10 cellular contexts compared by ENCODE assay signal in the genomic region with DNA sequence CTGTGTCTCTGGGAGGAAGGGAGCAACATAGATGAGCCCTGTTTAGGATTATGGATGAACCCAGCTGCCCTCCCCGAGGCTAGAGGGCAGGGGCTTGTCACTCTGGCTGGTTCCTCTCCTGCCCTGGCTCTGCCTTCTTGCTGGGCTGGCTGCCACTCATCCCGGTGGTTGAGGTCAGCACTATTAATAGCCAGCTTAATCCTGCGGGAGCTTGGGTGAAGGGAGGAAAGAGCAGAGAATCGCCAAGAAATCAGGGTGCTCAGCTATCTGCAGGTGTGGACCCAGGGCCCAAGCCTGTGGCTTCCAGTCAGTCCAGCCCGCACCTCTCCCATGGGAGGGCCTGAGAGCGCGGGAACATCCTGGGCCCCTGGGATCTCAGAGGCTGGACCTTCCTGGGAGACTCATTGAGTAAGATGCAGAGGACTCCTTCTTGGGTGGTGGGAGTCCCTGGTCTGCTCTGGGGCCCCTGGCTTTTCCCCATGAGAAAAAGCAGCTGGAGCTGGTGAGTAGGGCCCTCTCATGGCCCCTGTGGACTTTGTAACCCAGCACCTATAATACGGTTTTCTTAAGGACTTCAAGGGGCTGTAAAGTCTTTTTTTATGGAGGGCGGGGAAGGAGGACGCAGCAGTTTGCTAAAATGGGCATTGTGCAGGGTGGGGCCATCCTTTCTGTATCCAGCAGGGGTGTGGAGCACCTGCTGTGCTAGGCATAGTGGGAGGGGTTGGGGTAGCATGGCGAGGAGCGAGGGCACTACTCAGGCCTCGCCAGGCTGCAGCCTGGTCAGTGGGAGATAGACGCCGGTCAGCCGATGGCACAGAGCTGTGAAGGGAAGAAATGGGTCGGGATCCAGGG. TPM values are rescaled to one million over a fixed set of nuclear protein-coding genes. Genes with fewer than 3 reads are reported as not detected.
DNase-seq lines count a peak whose midpoint lies in the region; ATAC-seq and TF ChIP-seq lines count a peak whose summit lies in the region.
"Had no signal": no experiment of that assay in that cellular context is flagged by ENCODE, and none has a peak within 500 bp of the region (broad histone marks: within the 10 kb centered on the region; RNA-seq: fewer than 3 reads in every experiment).

No MANE protein-coding gene starts in this region.

- H3K4me2 ChIP-seq in H9 (ENCODE audit: insufficient read depth, insufficient read length, low read length): no peak overlapping the region

- H3K4me3 Mint-ChIP-seq in H9: no peak overlapping the region
- no peak overlapping the region for H3K4me3 Mint-ChIP-seq in HFFc6

- no peak overlapping the region for H2BK5ac ChIP-seq in H9 (ENCODE audit: insufficient read length, low read length)

- H4K5ac ChIP-seq in H9 (ENCODE audit: insufficient read length, low read depth, low read length): no peak overlapping the region

- H4K91ac ChIP-seq in H9 (ENCODE audit: insufficient read length, low read depth, low read length): no peak overlapping the region

- no peaks in the 10 kb centered on the region for H3K27me3 ChIP-seq in H9 (ENCODE audit: insufficient read depth, low read length)
- no peaks in the 10 kb centered on the region for H3K27me3 ChIP-seq in adrenal gland
- H3K27me3 ChIP-seq in heart right ventricle: no peaks in the 10 kb centered on the region
- no peaks in the 10 kb centered on the region for H3K27me3 ChIP-seq in sigmoid colon
- H3K27me3 ChIP-seq in ovary: no peaks in the 10 kb centered on the region

- H3K4me1 Mint-ChIP-seq in H9 (peaks cover 7 to 13% of the 10 kb centered on the region in 2 experiments), HFFc6 (ENCODE audit: low read depth) (peaks cover 29% of the 10 kb centered on the region)

- no peak overlapping the region for H3K18ac ChIP-seq in H9 (ENCODE audit: insufficient read length, low read depth, low read length)

- H3K23ac ChIP-seq in H9 (ENCODE audit: insufficient read length, low read depth, low read length): no peak overlapping the region

- H3K9me3 Mint-ChIP-seq in H9: no peaks in the 10 kb centered on the region
- no peaks in the 10 kb centered on the region for H3K9me3 Mint-ChIP-seq in HFFc6

- H2AFZ ChIP-seq in H9 (ENCODE audit: low read length): no peak overlapping the region

- no peak for TF ChIP-seq CTCF in H9 (conservative IDR thresholded peaks at IDR 0.05)
- TF ChIP-seq CTCF in adrenal gland (IDR thresholded peaks at IDR 0.05): no peak
- no peak for TF ChIP-seq CTCF in heart right ventricle (IDR thresholded peaks at IDR 0.05)
- TF ChIP-seq CTCF in sigmoid colon (IDR thresholded peaks at IDR 0.05): no peak
- no peak for TF ChIP-seq CTCF in HFFc6 (IDR thresholded peaks at IDR 0.05)
- no peak for TF ChIP-seq CTCF in ovary (IDR thresholded peaks at IDR 0.05)

- H3K9ac ChIP-seq in H9 (ENCODE audit: extremely low read depth, insufficient read length, low read length): no peak overlapping the region

- no peak overlapping the region for H4K8ac ChIP-seq in H9 (replicated peaks; ENCODE audit: insufficient read length, low read depth, low read length)

- no peak overlapping the region for H3T11ph ChIP-seq in H9 (ENCODE audit: low read length)

- H3K27me3 Mint-ChIP-seq in H9 (ENCODE audit: low read depth): no peaks in the 10 kb centered on the region
- H3K27me3 Mint-ChIP-seq in HFFc6 (ENCODE audit: insufficient read depth): no peaks in the 10 kb centered on the region; the same call in 1 of the 2 replicates

- H3K36me3 Mint-ChIP-seq in H9 (ENCODE audit: insufficient read depth in 1 of 3, low read depth in 3 of 3) (no peaks in the 10 kb centered on the region; a peak in 2 of 7 replicates), HFFc6 (ENCODE audit: low read depth) (no peaks in the 10 kb centered on the region)

- H2BK120ac ChIP-seq in H9 (ENCODE audit: low read depth, low read length, poor library complexity, severe bottlenecking): no peak overlapping the region

- H2AK5ac ChIP-seq in H9 (ENCODE audit: insufficient read length, low read length): no peak overlapping the region

- H3K4ac ChIP-seq in H9 (ENCODE audit: low read depth, low read length): no peak overlapping the region

- H3K27ac ChIP-seq in H9 (ENCODE audit: insufficient read length, low read depth, low read length) (no peak overlapping the region), adrenal gland (peak overlapping the region in 2 of 5 donors; percentile 43 to 49), heart right ventricle (peak overlapping the region; percentile 56 to 94 (median 86)), sigmoid colon (peak overlapping the region; percentile 4 to 65 (median 61)), ovary (no peak overlapping the region)

- H3K14ac ChIP-seq in H9 (ENCODE audit: insufficient read depth, low read length): no peak overlapping the region; the same call in 1 of the 2 replicates

- WGBS in H9 (ENCODE audit: extremely low coverage, insufficient read length, low lambda C conversion rate): no CpG with 5 or more reads among the region's 17 CpGs
- WGBS in adrenal gland, 4 donors: 72 to 77% (median 74%) methylated on average over 14 to 17 of the region's 17 CpGs
- WGBS in heart right ventricle, 2 donors: 36 to 57% methylated on average over 17 of the region's 17 CpGs
- 14 to 65% methylated on average over 17 of the region's 17 CpGs for WGBS in sigmoid colon, 2 donors
- 73 to 77% (median 75%) methylated on average over 17 of the region's 17 CpGs for WGBS in ovary, 3 donors

- H2BK15ac ChIP-seq in H9 (ENCODE audit: low read depth, low read length): no peak overlapping the region

- no peaks in the 10 kb centered on the region for H4K20me1 ChIP-seq in H9 (ENCODE audit: control insufficient read depth, insufficient read depth, insufficient read length)

- no peak for TF ChIP-seq POLR2A in adrenal gland (IDR thresholded peaks at IDR 0.05)
- TF ChIP-seq POLR2A in sigmoid colon (IDR thresholded peaks at IDR 0.05): peak in 1 of 2 donors; percentile 41
- no peak for TF ChIP-seq POLR2A in ovary (IDR thresholded peaks at IDR 0.05)

- intact Hi-C loops in adrenal gland (cut with DNase I): no loop called here
- intact Hi-C loops in heart right ventricle (cut with DNase I): no loop called here
- intact Hi-C loops in sigmoid colon (cut with DNase I): no loop called here
- intact Hi-C loops in ovary (cut with DNase I): no loop called here

- no peak overlapping the region for H2BK12ac ChIP-seq in H9 (ENCODE audit: insufficient read length, low read depth, low read length)

- no peak overlapping the region for H3K56ac ChIP-seq in H9 (ENCODE audit: insufficient read length, low read depth, low read length)

- H3K4me1 ChIP-seq in H9 (ENCODE audit: insufficient read depth, low read length) (no peaks in the 10 kb centered on the region), adrenal gland (replicated peaks in 1 of 2) (peaks cover 14 to 30% of the 10 kb centered on the region in 2 donors), heart right ventricle (peaks cover 0 to 44% (median 26%) of the 10 kb centered on the region in 9 donors), sigmoid colon (peaks cover 0 to 34% (median 33%) of the 10 kb centered on the region in 4 donors), ovary (ENCODE audit: insufficient read depth) (peaks cover 3% of the 10 kb centered on the region)

- H3K79me1 ChIP-seq in H9 (ENCODE audit: insufficient read depth, low read depth, low read length, poor library complexity, severe bottlenecking): no peaks in the 10 kb centered on the region

- no peaks in the 10 kb centered on the region for H3K23me2 ChIP-seq in H9 (ENCODE audit: insufficient read length, low read depth, low read length, poor library complexity, severe bottlenecking)

- H3K9me3 ChIP-seq in H9 (ENCODE audit: control insufficient read depth, low read depth, low read length) (no peaks in the 10 kb centered on the region), adrenal gland (replicated peaks in 1 of 3) (no peaks in the 10 kb centered on the region), heart right ventricle (no peaks in the 10 kb centered on the region), sigmoid colon (no peaks in the 10 kb centered on the region), ovary (no peaks in the 10 kb centered on the region)

- no peak overlapping the region for H2BK20ac ChIP-seq in H9 (ENCODE audit: low read depth, low read length, poor library complexity, severe bottlenecking)

- peak overlapping the region in 2 of 3 experiments; percentile 58 to 98; a peak in 4 of 7 replicates for H3K27ac Mint-ChIP-seq in H9
- no peak overlapping the region for H3K27ac Mint-ChIP-seq in HFFc6

- DNase-seq in H9 (no peak), adrenal gland (peak; percentile 62 to 85 (median 76)), heart right ventricle (peak; percentile 70 to 78), sigmoid colon (peak; percentile 64), NCI-H2107 (lab: John Stamatoyannopoulos, UW) (no peak), HFFc6 (no peak), ovary (no peak)
- no peak for DNase-seq in activated CD8-positive, alpha-beta memory T cell treated with anti-CD3 and anti-CD28 coated beads, Interleukin-2, amount 50 U/mL, for 48 hours
- DNase-seq: activated T-cell treated with anti-CD3 and anti-CD28 coated beads, Interleukin-2, amount 50 U/mL, for 48 hours; EL had no signal

- ATAC-seq in heart right ventricle: peak; percentile 86 to 95 (median 90)

- no peaks in the 10 kb centered on the region for H3K79me2 ChIP-seq in H9 (ENCODE audit: insufficient read depth, low read length)

- H3K4me3 ChIP-seq in adrenal gland: no peak overlapping the region
- peak overlapping the region in 9 of 10 donors; percentile 16 to 51 (median 45) for H3K4me3 ChIP-seq in heart right ventricle
- no peak overlapping the region for H3K4me3 ChIP-seq in sigmoid colon
- no peak overlapping the region for H3K4me3 ChIP-seq in ovary

- no peaks in the 10 kb centered on the region for H3K36me3 ChIP-seq in adrenal gland (replicated peaks in 1 of 2)
- H3K36me3 ChIP-seq in heart right ventricle: no peaks in the 10 kb centered on the region
- H3K36me3 ChIP-seq in sigmoid colon: no peaks in the 10 kb centered on the region
- no peaks in the 10 kb centered on the region for H3K36me3 ChIP-seq in ovary

- TF ChIP-seq EP300 in sigmoid colon (IDR thresholded peaks at IDR 0.05): no peak
- no peak for TF ChIP-seq EP300 in ovary (IDR thresholded peaks at IDR 0.05)

RNA-seq across cellular contexts. Expression of gene CNNM3, which starts 27.4 kb away (rescaled TPM):
- total RNA-seq in H9 (2021) (22.8 and 25.0 TPM in 2 replicates), adrenal gland (10 to 100 TPM; 14.7 to 42.4 (median 23.9) TPM), heart right ventricle (10 to 100 TPM in 8 of 10 donors, 1 to 10 TPM in 2; 7.4 to 18.3 (median 13.8) TPM), sigmoid colon (10 to 100 TPM in 3 of 4 donors, 1 to 10 TPM in 1; 8.9 to 16.6 (median 11.8) TPM), ovary (10 to 100 TPM; 13.0 to 23.1 (median 18.6) TPM)
- polyA plus RNA-seq in adrenal gland (10 to 100 TPM in 2 of 3 donors, 1 to 10 TPM in 1; 6.7 to 11.9 (median 10.5) TPM), heart right ventricle (1 to 10 TPM; 4.0 to 8.3 TPM), sigmoid colon (10 to 100 TPM in 1 of 3 donors, 1 to 10 TPM in 2; 1.2 to 11.9 (median 1.2) TPM), ovary (10 to 100 TPM; 13.1 to 14.0 TPM)
- total RNA-seq in HFFc6 (2021; fragmentation: NEBNext Ultra II Directional; extraction: Animal tissue kit (Norgen Biotek cat#: 25700)): 1 to 10 TPM; 6.3 to 10.0 (median 8.5) TPM

RNA-seq across cellular contexts. Expression of gene CNNM4, which starts 27.9 kb away (rescaled TPM):
- total RNA-seq in H9 (2021) (8.5 and 8.9 TPM in 2 replicates), adrenal gland (1 to 10 TPM; 3.2 to 7.7 (median 5.1) TPM), heart right ventricle (10 to 100 TPM; 19.1 to 59.7 (median 34.8) TPM), sigmoid colon (1 to 10 TPM; 2.3 to 6.6 (median 3.4) TPM), ovary (1 to 10 TPM; 3.9 to 8.3 (median 7.0) TPM)
- polyA plus RNA-seq in adrenal gland (1 to 10 TPM; 2.2 to 4.9 (median 3.2) TPM), heart right ventricle (10 to 100 TPM in 1 of 2 donors, 1 to 10 TPM in 1; 4.3 to 10.1 TPM), sigmoid colon (10 to 100 TPM in 1 of 3 donors, 1 to 10 TPM in 2; 9.0 to 36.7 (median 9.2) TPM), ovary (1 to 10 TPM; 2.7 to 7.1 TPM)
- total RNA-seq in HFFc6 (2021; fragmentation: NEBNext Ultra II Directional; extraction: Animal tissue kit (Norgen Biotek cat#: 25700)): 1 to 10 TPM; 4.4 to 5.4 (median 5.1) TPM

RNA-seq across cellular contexts. Expression of gene LMAN2L, which starts 48.8 kb away (rescaled TPM):
- total RNA-seq in H9 (2021) (17.6 and 18.8 TPM in 2 replicates), adrenal gland (10 to 100 TPM; 13.9 to 30.6 (median 15.5) TPM), heart right ventricle (10 to 100 TPM; 13.3 to 30.9 (median 18.8) TPM), sigmoid colon (10 to 100 TPM; 11.9 to 23.2 (median 17.2) TPM), ovary (10 to 100 TPM; 14.8 to 29.4 (median 22.5) TPM)
- polyA plus RNA-seq in adrenal gland (10 to 100 TPM; 12.3 to 19.1 (median 16.1) TPM), heart right ventricle (10 to 100 TPM; 11.0 to 31.4 TPM), sigmoid colon (10 to 100 TPM in 1 of 3 donors, 1 to 10 TPM in 2; 3.6 to 14.0 (median 5.1) TPM), ovary (10 to 100 TPM; 23.1 to 41.6 TPM)
- 10 to 100 TPM; 24.3 to 27.7 (median 26.4) TPM for total RNA-seq in HFFc6 (2021; fragmentation: NEBNext Ultra II Directional; extraction: Animal tissue kit (Norgen Biotek cat#: 25700))

RNA-seq across cellular contexts. Expression of gene ANKRD23, which starts 55.2 kb away (rescaled TPM):
- total RNA-seq in H9 (2021) (2.3 and 2.4 TPM in 2 replicates), adrenal gland (1 to 10 TPM; 1.1 to 4.8 (median 3.1) TPM), heart right ventricle (10 to 100 TPM in 7 of 10 donors, 1 to 10 TPM in 3; 2.6 to 40.0 (median 14.5) TPM), sigmoid colon (1 to 10 TPM; 1.8 to 5.5 (median 4.2) TPM), ovary (10 to 100 TPM in 4 of 7 donors, 1 to 10 TPM in 3; 5.3 to 14.1 (median 11.5) TPM)
- polyA plus RNA-seq in adrenal gland (10 to 100 TPM in 1 of 3 donors, 1 to 10 TPM in 2; 1.5 to 10.6 (median 5.3) TPM), heart right ventricle (10 to 100 TPM in 1 of 2 donors, under 1 TPM in 1; 0.96 to 17.9 TPM), sigmoid colon (1 to 10 TPM in 1 of 3 donors, under 1 TPM in 1, not detected in 1; 0.69 to 4.2 TPM), ovary (1 to 10 TPM; 1.4 to 6.4 TPM)
- 1 to 10 TPM in 4 of 6 experiments, under 1 TPM in 2; 0.71 to 1.8 (median 1.3) TPM for total RNA-seq in HFFc6 (2021; fragmentation: NEBNext Ultra II Directional; extraction: Animal tissue kit (Norgen Biotek cat#: 25700))

Comparison
In these comparisons a context has a peak if more than half of its experiments do, and no peak if none do; other contexts are left out.
1. DNase-seq: peak in adrenal gland (7 of 7), heart right ventricle (2 of 2) and sigmoid colon (single experiment); none in H9 (single experiment), activated CD8-positive, alpha-beta memory T cell treated with anti-CD3 and anti-CD28 coated beads, Interleukin-2, amount 50 U/mL, for 48 hours (single experiment), NCI-H2107 (single experiment), HFFc6 (single experiment) and ovary (0 of 5).
2. H3K27ac ChIP-seq: peak in heart right ventricle (10 of 10) and sigmoid colon (4 of 4); none in H9 (single experiment) and ovary (0 of 2).
3. H3K4me3 ChIP-seq: peak in heart right ventricle (9 of 10); none in adrenal gland (0 of 4), sigmoid colon (0 of 4) and ovary (single experiment).